In the genomic region with DNA sequence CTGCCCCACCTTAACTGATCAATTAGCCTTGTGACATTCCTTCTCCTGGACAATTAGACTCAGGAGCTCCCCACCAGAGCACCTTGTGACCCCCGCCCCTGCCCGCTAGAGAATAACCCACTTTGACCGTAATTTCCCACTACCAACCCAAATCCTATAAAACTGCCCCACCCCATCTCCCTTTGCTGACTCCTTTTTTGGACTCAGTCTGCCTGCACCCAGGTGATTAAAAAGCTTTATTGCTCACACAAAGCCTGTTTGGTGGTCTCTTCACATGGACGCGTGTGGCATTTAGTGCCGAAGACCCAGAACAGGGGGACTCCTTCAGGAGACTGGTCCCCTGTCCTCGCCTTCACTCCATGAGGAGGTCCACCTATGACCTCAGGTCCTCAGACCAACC, we compare ENCODE assay signal across 20 cellular contexts. TPM values are rescaled to one million over a fixed set of nuclear protein-coding genes. Genes with fewer than 3 reads are reported as not detected.
"Had no signal": no experiment of that assay in that cellular context is flagged by ENCODE, and none has a peak within 500 bp of the region (broad histone marks: within the 10 kb centered on the region; RNA-seq: fewer than 3 reads in every experiment).

No MANE protein-coding gene starts in this region.

RNA-seq across cellular contexts. Expression of a gene that starts 44.7 kb away (rescaled TPM):
- total RNA-seq: activated naive CD4-positive, alpha-beta T cell treated with anti-CD3 and anti-CD28 coated beads for 36 hours; activated naive CD4-positive, alpha-beta T cell treated with anti-CD3 and anti-CD28 coated beads, Interleukin-2, amount 50 U/mL, for 72 hours; activated naive CD8-positive, alpha-beta T cell treated with anti-CD3 and anti-CD28 coated beads for 36 hours; activated naive CD8-positive, alpha-beta T cell treated with anti-CD3 and anti-CD28 coated beads, Interleukin-2, amount 10 ng/mL, durations not matched to agents 7 days and 5 days; activated T-cell treated with anti-CD3 and anti-CD28 coated beads, Interleukin-2, amount 50 U/mL, for 4 hours; activated T-cell treated with anti-CD3 and anti-CD28 coated beads, Interleukin-2, amount 50 U/mL, for 72 hours; activated T-helper 1 cell treated with anti-CD3 and anti-CD28 coated beads, Interleukin-12 subunit alpha, Interleukin-12 subunit beta, Interleukin-2, Interleukin-4 antibody, amounts not matched to agents 30 ng/mL and 10 ng/mL and 1 ng/mL, durations not matched to agents 14 hours and 24 hours and 36 hours; activated T-helper 17 cell treated with anti-CD3 and anti-CD28 coated beads, Interleukin-2, amount 50 U/mL, for 72 hours; activated T-helper 2 cell treated with anti-CD3 and anti-CD28 coated beads, Interferon-gamma antibody, Interleukin-2, Interleukin-4, amounts not matched to agents 10 μg/mL and 5 μg/mL and 100 μg/mL, durations not matched to agents 14 hours and 24 hours and 36 hours; adrenal gland; aorta; ascending aorta; body of pancreas; breast epithelium; bronchial epithelial cell; cardiac muscle cell; cardiac septum; cerebellum; chondrocyte had no signal
- polyA plus RNA-seq: adipose tissue, adrenal gland, aorta had no signal

RNA-seq across cellular contexts. Expression of a gene that starts 59.5 kb away (rescaled TPM):
- total RNA-seq: activated naive CD4-positive, alpha-beta T cell treated with anti-CD3 and anti-CD28 coated beads for 36 hours; activated naive CD4-positive, alpha-beta T cell treated with anti-CD3 and anti-CD28 coated beads, Interleukin-2, amount 50 U/mL, for 72 hours; activated naive CD8-positive, alpha-beta T cell treated with anti-CD3 and anti-CD28 coated beads for 36 hours; activated naive CD8-positive, alpha-beta T cell treated with anti-CD3 and anti-CD28 coated beads, Interleukin-2, amount 10 ng/mL, durations not matched to agents 7 days and 5 days; activated T-cell treated with anti-CD3 and anti-CD28 coated beads, Interleukin-2, amount 50 U/mL, for 4 hours; activated T-cell treated with anti-CD3 and anti-CD28 coated beads, Interleukin-2, amount 50 U/mL, for 72 hours; activated T-helper 1 cell treated with anti-CD3 and anti-CD28 coated beads, Interleukin-12 subunit alpha, Interleukin-12 subunit beta, Interleukin-2, Interleukin-4 antibody, amounts not matched to agents 30 ng/mL and 10 ng/mL and 1 ng/mL, durations not matched to agents 14 hours and 24 hours and 36 hours; activated T-helper 17 cell treated with anti-CD3 and anti-CD28 coated beads, Interleukin-2, amount 50 U/mL, for 72 hours; activated T-helper 2 cell treated with anti-CD3 and anti-CD28 coated beads, Interferon-gamma antibody, Interleukin-2, Interleukin-4, amounts not matched to agents 10 μg/mL and 5 μg/mL and 100 μg/mL, durations not matched to agents 14 hours and 24 hours and 36 hours; adrenal gland; aorta; ascending aorta; body of pancreas; breast epithelium; bronchial epithelial cell; cardiac muscle cell; cardiac septum; cerebellum; chondrocyte had no signal
- polyA plus RNA-seq: adipose tissue, adrenal gland, aorta, cardiac muscle cell had no signal
